Comparison of ENCODE assay signal across 8 cellular contexts in the genomic region with DNA sequence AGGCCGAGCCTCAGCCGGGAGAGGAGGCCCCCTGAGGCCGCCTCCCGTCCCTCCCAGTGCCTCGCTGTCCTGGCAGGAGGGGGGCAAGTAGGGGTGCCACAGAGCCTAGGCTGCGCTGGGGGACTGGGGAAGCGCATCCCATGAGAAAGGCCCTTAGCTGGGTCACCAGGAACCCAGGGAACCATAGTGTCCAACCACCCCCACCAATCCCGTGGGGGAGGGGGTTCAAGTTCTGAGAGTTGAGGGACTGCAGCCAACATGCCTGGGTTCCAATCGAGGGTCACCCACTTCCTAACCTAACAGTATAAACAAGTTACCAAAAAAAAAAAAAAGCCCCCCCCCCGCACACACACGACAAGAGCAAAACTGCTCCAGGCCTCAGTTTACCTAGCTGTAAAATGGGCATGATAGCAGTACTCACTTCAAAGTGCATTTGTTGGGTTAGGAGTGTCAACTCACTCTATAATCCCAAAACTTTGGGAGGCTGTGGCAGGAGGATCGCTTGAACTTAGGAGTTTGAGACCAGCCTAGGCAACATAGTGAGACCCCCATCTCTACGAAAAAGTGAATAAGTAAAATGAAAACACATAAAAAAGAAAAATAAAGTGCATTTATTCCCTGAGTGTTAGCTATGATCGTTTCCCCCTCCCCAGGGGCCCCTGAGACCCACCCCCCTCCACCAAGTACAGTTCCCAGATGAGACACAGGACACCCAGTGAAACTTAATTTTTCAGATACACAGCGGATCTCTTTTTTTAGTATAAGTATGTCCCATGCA. TPM values are rescaled to one million over a fixed set of nuclear protein-coding genes. Genes with fewer than 3 reads are reported as not detected.
DNase-seq lines count a peak whose midpoint lies in the region; ATAC-seq and TF ChIP-seq lines count a peak whose summit lies in the region.

No MANE protein-coding gene starts in this region.

- CTCF ChIA-PET in GM10248 (lab: Yijun Ruan, JAX), result interaction anchor here (2.6 to 9.3 kb wide), 2 partner anchors 11 to 14 kb away, joined by 7 to 90 read pairs; no protein-coding TSS in a partner anchor

- H3K27ac ChIP-seq in 22Rv1, result peak overlapping the region; percentile 98

- H3K36me3 ChIP-seq in mucosa of stomach (ENCODE audit: control insufficient read depth, insufficient read depth, low read length), result no peaks in the 10 kb centered on the region

- H3K9me3 Mint-ChIP-seq in IgD-negative memory B cell, result peaks cover 0 to 3% (median 0%) of the 10 kb centered on the region in 3 donors
- no peaks in the 10 kb centered on the region for H3K9me3 Mint-ChIP-seq in central memory CD8-positive, alpha-beta T cell

- in situ Hi-C loops in ACHN (cut with HindIII; ENCODE audit: low pct_ligation_motif_present, low pct_unique_long_range_greater_than_20kb, low sequenced_read_pairs), result no loop called here

- H3K4me1 Mint-ChIP-seq in IgD-negative memory B cell, result peaks cover 18 to 27% (median 25%) of the 10 kb centered on the region in 3 donors
- peaks cover 49% of the 10 kb centered on the region for H3K4me1 Mint-ChIP-seq in central memory CD8-positive, alpha-beta T cell

- H3K36me3 Mint-ChIP-seq in IgD-negative memory B cell, result no peaks in the 10 kb centered on the region
- peaks cover 57% of the 10 kb centered on the region for H3K36me3 Mint-ChIP-seq in central memory CD8-positive, alpha-beta T cell (ENCODE audit: insufficient read depth)

- POLR2A ChIA-PET in GM10248 (lab: Yijun Ruan, JAX), result interaction anchor here (0.6 to 2.8 kb wide), 4 partner anchors 9 to 241 kb away, joined by 4 to 23 read pairs (median 12); no protein-coding TSS in a partner anchor

- peak overlapping the region in 3 of 4 donors; percentile 39 to 87 (median 55) for H3K4me3 Mint-ChIP-seq in IgD-negative memory B cell
- peak overlapping the region; percentile 89 for H3K4me3 Mint-ChIP-seq in central memory CD8-positive, alpha-beta T cell

- H3K27ac Mint-ChIP-seq in IgD-negative memory B cell, result peak overlapping the region; percentile 46 to 100 (median 99)
- H3K27ac Mint-ChIP-seq in central memory CD8-positive, alpha-beta T cell (ENCODE audit: low read depth), result peak overlapping the region; percentile 100

- peak overlapping the region; percentile 98 for H3K9ac ChIP-seq in mucosa of stomach (ENCODE audit: low read length)

- peaks cover 80% of the 10 kb centered on the region for H3K4me1 ChIP-seq in mucosa of stomach (ENCODE audit: control insufficient read depth, insufficient read depth, low read length)

- H3K4me3 ChIP-seq in mucosa of stomach (ENCODE audit: low read length), result no peak overlapping the region

- no peak for DNase-seq in central memory CD8-positive, alpha-beta T cell (ENCODE audit: low spot score in 2 of 2)
- DNase-seq in GM10248 (ENCODE audit: extremely low spot score), result no peak
- DNase-seq in ACHN, result no peak
- no peak for DNase-seq in activated CD8-positive, alpha-beta memory T cell treated with anti-CD3 and anti-CD28 coated beads for 24 hours
- DNase-seq in hepatic stellate cell (ENCODE audit: low spot score), result no peak

- ATAC-seq in central memory CD8-positive, alpha-beta T cell (replicated peaks; ENCODE audit: extremely low read depth, poor library complexity, severe bottlenecking), result no peak

- TF ChIP-seq CTCF in 22Rv1 (IDR thresholded peaks at IDR 0.05), result 0 out of 2 replicates have a peak, but pooled peaks have one; percentile 5
- TF ChIP-seq CTCF in GM10248 (IDR thresholded peaks at IDR 0.05; ENCODE audit: control extremely low read depth, extremely low read depth, low read depth, missing control alignments), result no peak

- H3K27me3 Mint-ChIP-seq in IgD-negative memory B cell, result peaks cover 9% of the 10 kb centered on the region
- no peaks in the 10 kb centered on the region for H3K27me3 Mint-ChIP-seq in central memory CD8-positive, alpha-beta T cell

- H3K9me3 ChIP-seq in mucosa of stomach (ENCODE audit: control insufficient read depth, low read length), result no peaks in the 10 kb centered on the region

- no peaks in the 10 kb centered on the region for H3K27me3 ChIP-seq in mucosa of stomach (ENCODE audit: control insufficient read depth, insufficient read depth, low read length)

RNA-seq across cellular contexts. Expression of gene NANOS3, which starts 28.8 kb away (rescaled TPM):
- not detected for polyA plus RNA-seq in IgD-negative memory B cell

RNA-seq across cellular contexts. Expression of gene ZSWIM4, which starts 52.8 kb away (rescaled TPM):
- polyA plus RNA-seq in IgD-negative memory B cell, result 1.2 TPM

RNA-seq across cellular contexts. Expression of gene BRME1, which starts 57.8 kb away (rescaled TPM):
- polyA plus RNA-seq in IgD-negative memory B cell, result not detected

RNA-seq across cellular contexts. Expression of gene CC2D1A, which starts 57.9 kb away (rescaled TPM):
- polyA plus RNA-seq in IgD-negative memory B cell, result 15.5 TPM
